Comparison of ENCODE assay signal across 8 cellular contexts in genomic region chr7:74269757-74270277, GRCh38. TPM values are rescaled to one million over a fixed set of nuclear protein-coding genes. Genes with fewer than 3 reads are reported as not detected.
A peak's percentile ranks its signal among the peaks of the same experiment; 100 is the strongest.
DNase-seq lines count a peak whose midpoint lies in the region; TF ChIP-seq lines count a peak whose summit lies in the region.

No MANE protein-coding gene starts in this region.

- peak; percentile 80 for DNase-seq in DMS 273 treated with DMSO at 0.1 percent for 48 hours (lab: John Stamatoyannopoulos, UW)
- peak; percentile 57 for DNase-seq in HCEC 1CT
- DNase-seq in NCI-H2196 (lab: John Stamatoyannopoulos, UW; ENCODE audit: unreplicated experiment) = peak; percentile 78
- peak; percentile 52 to 61 for DNase-seq in activated CD4-positive, alpha-beta T cell treated with anti-CD3 and anti-CD28 coated beads for 4 hours
- DNase-seq in dermis microvascular lymphatic vessel endothelial cell (ENCODE audit: low read depth in 2 of 2) = peak; percentile 65 to 70
- DNase-seq in lower leg skin (ENCODE audit: low spot score in 2 of 2) = peak; percentile 49 to 92
- DNase-seq in stimulated activated CD4-positive, alpha-beta T cell treated with anti-CD3 and anti-CD28 coated beads, Interleukin-4, amount 100 ng/mL, for 4 hours = peak; percentile 50 to 51
- no peak for DNase-seq in NK-92 treated with Interleukin-12 subunit alpha and Interleukin-12 subunit beta, amount 100 ng/mL, for 24 hours (lab: John Stamatoyannopoulos, UW)

- intact Hi-C loops in lower leg skin (cut with DNase I; ENCODE audit: low total_unique reads) = no loop called here

- TF ChIP-seq POLR2A in lower leg skin (IDR thresholded peaks at IDR 0.05) = no peak

- 0% methylated on average over 17 of the region's 17 CpGs for WGBS in lower leg skin, 2 donors

- no peak for TF ChIP-seq CTCF in lower leg skin (IDR thresholded peaks at IDR 0.05)

- peak overlapping the region; percentile 47 for H3K4me3 ChIP-seq in lower leg skin (ENCODE audit: low read depth, poor library complexity, severe bottlenecking)

RNA-seq across cellular contexts. Expression of gene RFC2, which starts 15.6 kb away (rescaled TPM):
- total RNA-seq in dermis microvascular lymphatic vessel endothelial cell = 21.1 and 22.3 TPM in 2 replicates
- 10 to 100 TPM; 15.3 to 26.5 (median 23.9) TPM for total RNA-seq in lower leg skin

RNA-seq across cellular contexts. Expression of gene CLIP2, which starts 19.4 kb away (rescaled TPM):
- total RNA-seq in dermis microvascular lymphatic vessel endothelial cell (28.8 and 31.5 TPM in 2 replicates), lower leg skin (10 to 100 TPM; 29.1 to 60.2 (median 52.5) TPM)
